ENCODE assay signal across 9 cellular contexts in the genomic region with DNA sequence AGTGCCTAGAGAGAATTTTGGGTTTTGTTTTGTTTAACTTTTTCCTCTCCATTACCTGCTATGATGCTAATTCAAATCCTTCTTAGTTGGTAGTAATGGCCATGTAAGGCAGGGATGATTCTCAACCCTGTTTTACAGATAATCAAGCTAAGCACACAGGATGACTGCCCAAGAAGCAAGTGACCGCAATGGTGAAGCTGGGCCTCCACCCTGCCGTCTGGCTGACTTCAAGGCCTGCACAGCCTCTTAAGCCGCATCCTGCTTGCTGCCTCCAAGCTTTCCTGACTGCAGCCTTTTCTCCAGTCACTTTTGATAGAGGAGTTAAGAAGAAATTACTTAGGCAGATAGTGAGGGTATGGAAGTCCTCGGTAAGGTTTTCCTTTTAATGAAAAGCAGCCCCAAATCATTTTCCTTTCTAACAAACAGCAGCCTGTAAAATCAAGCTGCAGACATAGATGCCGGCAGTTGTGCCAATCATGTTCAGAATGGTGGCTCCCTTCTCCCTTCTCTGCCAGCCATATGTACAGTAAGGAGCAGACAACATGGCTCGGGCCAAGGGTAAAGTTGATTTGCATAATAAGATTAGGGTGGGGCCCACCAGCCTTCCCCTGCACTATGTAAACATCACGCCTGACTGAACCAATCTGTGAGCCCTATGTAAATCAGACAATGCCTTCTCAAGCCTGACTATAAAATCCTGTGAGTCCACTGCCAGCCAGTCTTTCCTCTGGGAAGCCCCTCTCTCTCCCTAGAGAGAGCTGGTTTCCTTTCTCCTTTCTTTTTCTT. TPM values are rescaled to one million over a fixed set of nuclear protein-coding genes. Genes with fewer than 3 reads are reported as not detected.
DNase-seq lines count a peak whose midpoint lies in the region; ATAC-seq and TF ChIP-seq lines count a peak whose summit lies in the region.
"Had no signal": no experiment of that assay in that cellular context is flagged by ENCODE, and none has a peak within 500 bp of the region (broad histone marks: within the 10 kb centered on the region; RNA-seq: fewer than 3 reads in every experiment).

No MANE protein-coding gene starts in this region.

- H3K9me3 ChIP-seq in heart left ventricle = no peaks in the 10 kb centered on the region
- no peaks in the 10 kb centered on the region for H3K9me3 ChIP-seq in spleen

- TF ChIP-seq POLR2A in heart left ventricle (IDR thresholded peaks at IDR 0.05) (no peak), spleen (IDR thresholded peaks at IDR 0.05) (peak in 1 of 3 donors; percentile 19)

- H3K27ac ChIP-seq in heart left ventricle (peak overlapping the region; percentile 7 to 73 (median 53)), spleen (peak overlapping the region; percentile 10 to 71 (median 54))

- H3K27me3 ChIP-seq in heart left ventricle = no peaks in the 10 kb centered on the region
- no peaks in the 10 kb centered on the region for H3K27me3 ChIP-seq in spleen (replicated peaks in 1 of 7)

- TF ChIP-seq CTCF in heart left ventricle (IDR thresholded peaks at IDR 0.05) (no peak), spleen (IDR thresholded peaks at IDR 0.05 in 8 of 11, conservative IDR thresholded peaks at IDR 0.05 in 3 of 11) (no peak)

- ATAC-seq in heart left ventricle (peak in 2 of 4 donors; percentile 13 to 72), Right ventricle myocardium inferior (no peak), HG03025 (IDR thresholded peaks at IDR 0.05; ENCODE audit: low FRiP score, unreplicated experiment) (no peak), GM18861 (IDR thresholded peaks at IDR 0.05; ENCODE audit: unreplicated experiment) (no peak), GM18520 (IDR thresholded peaks at IDR 0.05; ENCODE audit: unreplicated experiment) (no peak)

- H3K4me1 ChIP-seq in heart left ventricle = peaks cover 0 to 18% (median 10%) of the 10 kb centered on the region in 12 donors
- H3K4me1 ChIP-seq in spleen = peaks cover 0 to 18% (median 17%) of the 10 kb centered on the region in 6 donors

- intact Hi-C loops in heart left ventricle (cut with DNase I) (loop anchor here in 2 of 10 donors (10.0 kb wide), 2 partner anchors 62 to 128 kb away; no protein-coding TSS in a partner anchor), Right ventricle myocardium inferior (cut with DNase I) (no loop called here), spleen (cut with DNase I; ENCODE audit: low total_unique reads) (no loop called here)

- DNase-seq in heart left ventricle (no peak), Right ventricle myocardium inferior (ENCODE audit: missing footprints) (no peak), NCI-H446 treated with DMSO at 0.1 percent for 48 hours (lab: John Stamatoyannopoulos, UW) (peak; percentile 85), ecto neural progenitor cell (ENCODE audit: low spot score) (peak; percentile 66), spleen (no peak)
- DNase-seq: activated naive CD4-positive, alpha-beta T cell had no signal

- no peaks in the 10 kb centered on the region for H3K36me3 ChIP-seq in heart left ventricle
- peaks cover 0 to 6% (median 0%) of the 10 kb centered on the region in 6 donors for H3K36me3 ChIP-seq in spleen

- peak overlapping the region in 2 of 12 donors; percentile 16 to 28 for H3K4me3 ChIP-seq in heart left ventricle
- H3K4me3 ChIP-seq in spleen = no peak overlapping the region

- WGBS in heart left ventricle, 4 donors = 62 to 71% (median 69%) methylated on average over 6 to 7 of the region's 7 CpGs
- WGBS in spleen, 5 donors = 70 to 84% (median 74%) methylated on average over 7 of the region's 7 CpGs

RNA-seq across cellular contexts. Expression of gene CTBS, which starts 8.8 kb away (rescaled TPM):
- total RNA-seq in heart left ventricle (10 to 100 TPM in 2 of 9 donors, 1 to 10 TPM in 7; 6.6 to 19.9 (median 7.8) TPM), Right ventricle myocardium inferior (6.0 TPM), spleen (10 to 100 TPM; 28.3 to 43.3 (median 38.8) TPM)
- polyA plus RNA-seq in heart left ventricle (1 to 10 TPM; 2.5 to 5.0 TPM), spleen (10 to 100 TPM in 1 of 3 donors, 1 to 10 TPM in 2; 7.0 to 11.6 (median 9.7) TPM)

Comparison
In these comparisons a context has a peak if more than half of its experiments do, and no peak if none do; other contexts are left out.
1. DNase-seq: peak in NCI-H446 treated with DMSO at 0.1 percent for 48 hours (single experiment) and ecto neural progenitor cell (single experiment); none in heart left ventricle (0 of 5), Right ventricle myocardium inferior (single experiment) and spleen (single experiment).